ENCODE assay signal across 8 cellular contexts in genomic region chr22:36331912-36332622, GRCh38. TPM values are rescaled to one million over a fixed set of nuclear protein-coding genes. Genes with fewer than 3 reads are reported as not detected.
A peak's percentile ranks its signal among the peaks of the same experiment; 100 is the strongest.
DNase-seq lines count a peak whose midpoint lies in the region; ATAC-seq and TF ChIP-seq lines count a peak whose summit lies in the region.

No MANE protein-coding gene starts in this region.

- H3K4me1 ChIP-seq in HEK293 (ENCODE audit: control insufficient read depth, insufficient read depth, low read length) (peaks cover 48% of the 10 kb centered on the region), adrenal gland (replicated peaks in 1 of 2) (peaks cover 84 to 99% of the 10 kb centered on the region in 2 donors), iPS-15b (ENCODE audit: control insufficient read depth, insufficient read depth, low read length) (peaks cover 23% of the 10 kb centered on the region), spleen (peaks cover 97 to 100% (median 100%) of the 10 kb centered on the region in 6 donors)

- peak overlapping the region; percentile 96 to 99 (median 99) for H3K27ac Mint-ChIP-seq in CD14-positive monocyte

- TF ChIP-seq CTCF in CD14-positive monocyte (IDR thresholded peaks at IDR 0.05) (no peak), HEK293 (tag by site-specific recombination; IDR thresholded peaks at IDR 0.05) (no peak), RWPE1 (conservative IDR thresholded peaks at IDR 0.05; ENCODE audit: low read depth) (no peak), adrenal gland (IDR thresholded peaks at IDR 0.05) (no peak), spleen (IDR thresholded peaks at IDR 0.05 in 8 of 11, conservative IDR thresholded peaks at IDR 0.05 in 3 of 11) (peak in 1 of 11 experiments; percentile 2)

- H3K27me3 ChIP-seq in adrenal gland (no peaks in the 10 kb centered on the region), iPS-15b (ENCODE audit: control insufficient read depth, insufficient read depth, low read length) (no peaks in the 10 kb centered on the region), spleen (replicated peaks in 1 of 7) (no peaks in the 10 kb centered on the region)

- peaks cover 77 to 98% of the 10 kb centered on the region in 2 donors for H3K36me3 Mint-ChIP-seq in CD14-positive monocyte

- H3K27me3 Mint-ChIP-seq in CD14-positive monocyte (ENCODE audit: low read depth in 3 of 3): no peaks in the 10 kb centered on the region

- H3K9ac ChIP-seq in iPS-15b (ENCODE audit: low read depth, low read length): peak overlapping the region; percentile 51

- H3K4me3 ChIP-seq in HEK293 (ENCODE audit: low read depth, low read length): no peak overlapping the region
- no peak overlapping the region for H3K4me3 ChIP-seq in adrenal gland
- no peak overlapping the region for H3K4me3 ChIP-seq in iPS-15b (ENCODE audit: low read depth, low read length)
- H3K4me3 ChIP-seq in spleen: peak overlapping the region in 6 of 8 donors; percentile 4 to 59 (median 19)

- H3K4me1 Mint-ChIP-seq in CD14-positive monocyte: peaks cover 89% of the 10 kb centered on the region

- WGBS in adrenal gland, 4 donors: 42 to 78% (median 53%) methylated on average over 3 to 15 of the region's 15 CpGs
- WGBS in spleen, 5 donors: 7 to 19% (median 9%) methylated on average over 7 to 15 of the region's 15 CpGs

- H3K4me3 Mint-ChIP-seq in CD14-positive monocyte: peak overlapping the region; percentile 63 to 88

- DNase-seq in CD14-positive monocyte (ENCODE audit: low spot score): peak; percentile 74
- no peak for DNase-seq in RWPE1 (ENCODE audit: low spot score)
- DNase-seq in adrenal gland: peak; percentile 58 to 85 (median 72)
- peak; percentile 95 for DNase-seq in spleen
- no peak for DNase-seq in HuH-7 (ENCODE audit: low spot score)

- H3K36me3 ChIP-seq in HEK293 (ENCODE audit: control insufficient read depth in 2 of 2, insufficient read depth in 1 of 2, low read length in 2 of 2) (peaks cover 0 to 70% of the 10 kb centered on the region in 2 experiments; a peak in 1 of 3 replicates), adrenal gland (replicated peaks in 1 of 2) (peaks cover 0 to 31% of the 10 kb centered on the region in 2 donors), iPS-15b (ENCODE audit: control insufficient read depth, insufficient read depth, low read length) (peaks cover 50% of the 10 kb centered on the region), spleen (peaks cover 0 to 89% (median 54%) of the 10 kb centered on the region in 6 donors)

- H3K9me3 ChIP-seq in HEK293 (ENCODE audit: control insufficient read depth, insufficient read depth, low read depth, low read length) (no peaks in the 10 kb centered on the region), adrenal gland (replicated peaks in 1 of 3) (no peaks in the 10 kb centered on the region), iPS-15b (ENCODE audit: control insufficient read depth, insufficient read depth, low read length) (no peaks in the 10 kb centered on the region), spleen (no peaks in the 10 kb centered on the region)

- intact Hi-C loops in CD14-positive monocyte (cut with micrococcal nuclease) (loop anchor here (2.0 to 5.0 kb wide), 5 partner anchors 25 to 125 kb away; partner anchors contain the start of gene MYH9 (in 1 of the 2)), adrenal gland (cut with DNase I) (no loop called here), spleen (cut with DNase I; ENCODE audit: low total_unique reads) (loop anchor here (10.0 kb wide), 1 partner anchor 53 kb away; the partner anchor contains the start of gene MYH9)

- POLR2A ChIA-PET in HEK293 (lab: Yijun Ruan, JAX): interaction anchor here (0.6 to 3.7 kb wide), 18 partner anchors 11 to 150 kb away, joined by 3 to 45 read pairs (median 5); partner anchors contain the start of genes MYH9 and TXN2
- POLR2A ChIA-PET in RWPE1 (lab: Yijun Ruan, JAX; ENCODE audit: low non-redundant PET): no interaction called here

- CTCF ChIA-PET in HEK293 (lab: Yijun Ruan, JAX) (interaction anchor here (0.6 to 5.7 kb wide), 5 partner anchors 14 to 151 kb away, joined by 3 to 57 read pairs (median 4); no protein-coding TSS in a partner anchor), RWPE1 (lab: Yijun Ruan, JAX) (no interaction called here)

- no peak for ATAC-seq in GM18498 (IDR thresholded peaks at IDR 0.05; ENCODE audit: unreplicated experiment)

- peaks cover 0 to 2% (median 0%) of the 10 kb centered on the region in 7 donors for H3K9me3 Mint-ChIP-seq in CD14-positive monocyte

- TF ChIP-seq POLR2A in adrenal gland (IDR thresholded peaks at IDR 0.05): no peak
- TF ChIP-seq POLR2A in spleen (IDR thresholded peaks at IDR 0.05): no peak

- H3K27ac ChIP-seq in HEK293 (ENCODE audit: extremely low read depth, low read depth, low read length) (peak overlapping the region; percentile 85), RWPE1 (peak overlapping the region; percentile 100), adrenal gland (peak overlapping the region; percentile 45 to 97 (median 92)), spleen (peak overlapping the region; percentile 89 to 97 (median 94))

TF ChIP-seq in HEK293, 187 proteins besides CTCF, POLR2A, EP300 and RAD21 (continues in another document):
- no peak for TF ChIP-seq ZNF658 (tag by site-specific recombination; IDR thresholded peaks at IDR 0.05)
- 0 out of 2 replicates have a peak, but pooled peaks have one; percentile 26 for TF ChIP-seq ZXDB (tag by site-specific recombination; IDR thresholded peaks at IDR 0.05)
- TF ChIP-seq PRDM1 (tag by site-specific recombination; IDR thresholded peaks at IDR 0.05): peak; percentile 15; the same call in 1 of the 2 replicates
- peak; percentile 77 for TF ChIP-seq PRDM10 (tag by site-specific recombination; IDR thresholded peaks at IDR 0.05)
- TF ChIP-seq, protein P1, sequence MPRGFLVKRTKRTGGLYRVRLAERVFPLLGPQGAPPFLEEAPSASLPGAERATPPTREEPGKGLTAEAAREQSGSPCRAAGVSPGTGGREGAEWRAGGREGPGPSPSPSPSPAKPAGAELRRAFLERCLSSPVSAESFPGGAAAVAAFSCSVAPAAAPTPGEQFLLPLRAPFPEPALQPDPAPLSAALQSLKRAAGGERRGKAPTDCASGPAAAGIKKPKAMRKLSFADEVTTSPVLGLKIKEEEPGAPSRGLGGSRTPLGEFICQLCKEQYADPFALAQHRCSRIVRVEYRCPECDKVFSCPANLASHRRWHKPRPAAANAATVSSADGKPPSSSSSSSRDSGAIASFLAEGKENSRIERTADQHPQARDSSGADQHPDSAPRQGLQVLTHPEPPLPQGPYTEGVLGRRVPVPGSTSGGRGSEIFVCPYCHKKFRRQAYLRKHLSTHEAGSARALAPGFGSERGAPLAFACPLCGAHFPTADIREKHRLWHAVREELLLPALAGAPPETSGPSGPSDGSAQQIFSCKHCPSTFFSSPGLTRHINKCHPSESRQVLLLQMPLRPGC (tag by site-specific recombination; IDR thresholded peaks at IDR 0.05): 0 out of 2 replicates have a peak, but pooled peaks have one; percentile 2
- TF ChIP-seq ZNF394 (tag by site-specific recombination; IDR thresholded peaks at IDR 0.05; ENCODE audit: borderline replicate concordance): no peak
- TF ChIP-seq ZNF600 (tag by site-specific recombination; IDR thresholded peaks at IDR 0.05): peak; percentile 30; the same call in 1 of the 2 replicates
- peak; percentile 58; the same call in 1 of the 2 replicates for TF ChIP-seq GLIS1 (tag by site-specific recombination; IDR thresholded peaks at IDR 0.05)
- TF ChIP-seq, protein P2, sequence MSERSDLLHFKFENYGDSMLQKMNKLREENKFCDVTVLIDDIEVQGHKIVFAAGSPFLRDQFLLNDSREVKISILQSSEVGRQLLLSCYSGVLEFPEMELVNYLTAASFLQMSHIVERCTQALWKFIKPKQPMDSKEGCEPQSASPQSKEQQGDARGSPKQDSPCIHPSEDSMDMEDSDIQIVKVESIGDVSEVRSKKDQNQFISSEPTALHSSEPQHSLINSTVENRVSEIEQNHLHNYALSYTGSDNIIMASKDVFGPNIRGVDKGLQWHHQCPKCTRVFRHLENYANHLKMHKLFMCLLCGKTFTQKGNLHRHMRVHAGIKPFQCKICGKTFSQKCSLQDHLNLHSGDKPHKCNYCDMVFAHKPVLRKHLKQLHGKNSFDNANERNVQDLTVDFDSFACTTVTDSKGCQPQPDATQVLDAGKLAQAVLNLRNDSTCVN (tag by site-specific recombination; optimal IDR thresholded peaks at IDR 0.05): peak; percentile 10
- TF ChIP-seq GLIS2 (tag by site-specific recombination; IDR thresholded peaks at IDR 0.05): peak; percentile 73
- TF ChIP-seq ZIC2 (tag by site-specific recombination; IDR thresholded peaks at IDR 0.05): peak; percentile 15; the same call in 1 of the 2 replicates
- no peak for TF ChIP-seq SP2 (tag by site-specific recombination; IDR thresholded peaks at IDR 0.05)

RNA-seq across cellular contexts. Expression of gene MYH9, which starts 55.7 kb away (rescaled TPM):
- 10 to 100 TPM; 35.6 to 79.5 TPM for polyA plus RNA-seq in CD14-positive monocyte
- total RNA-seq in adrenal gland: 100 to 1,000 TPM; 294 to 427 (median 369) TPM
- polyA plus RNA-seq in adrenal gland: 100 to 1,000 TPM in 2 of 3 donors, 10 to 100 TPM in 1; 96.2 to 164 (median 133) TPM
- total RNA-seq in spleen: 1,000 to 10,000 TPM in 4 of 7 donors, 100 to 1,000 TPM in 3; 575 to 1,376 (median 1,013) TPM
- 100 to 1,000 TPM in 1 of 3 donors, 10 to 100 TPM in 2; 59.8 to 166 (median 71.1) TPM for polyA plus RNA-seq in spleen

Comparison
In these comparisons a context has a peak if more than half of its experiments do, and no peak if none do; other contexts are left out.
1. DNase-seq: peak in CD14-positive monocyte (single experiment), adrenal gland (7 of 7) and spleen (single experiment); none in RWPE1 (single experiment) and HuH-7 (single experiment).
2. H3K4me3 ChIP-seq: peak in spleen (6 of 8); none in HEK293 (single experiment), adrenal gland (0 of 4) and iPS-15b (single experiment).
3. intact Hi-C loops: an anchor here in CD14-positive monocyte (2.0 to 5.0 kb wide) and spleen (10.0 kb wide); none called in adrenal gland.
4. Peak in every context shown above with its lines, with median percentiles within 50 percentile points of each other: H3K27ac ChIP-seq.